ENCODE assay signal across 20 cellular contexts in the genomic region with DNA sequence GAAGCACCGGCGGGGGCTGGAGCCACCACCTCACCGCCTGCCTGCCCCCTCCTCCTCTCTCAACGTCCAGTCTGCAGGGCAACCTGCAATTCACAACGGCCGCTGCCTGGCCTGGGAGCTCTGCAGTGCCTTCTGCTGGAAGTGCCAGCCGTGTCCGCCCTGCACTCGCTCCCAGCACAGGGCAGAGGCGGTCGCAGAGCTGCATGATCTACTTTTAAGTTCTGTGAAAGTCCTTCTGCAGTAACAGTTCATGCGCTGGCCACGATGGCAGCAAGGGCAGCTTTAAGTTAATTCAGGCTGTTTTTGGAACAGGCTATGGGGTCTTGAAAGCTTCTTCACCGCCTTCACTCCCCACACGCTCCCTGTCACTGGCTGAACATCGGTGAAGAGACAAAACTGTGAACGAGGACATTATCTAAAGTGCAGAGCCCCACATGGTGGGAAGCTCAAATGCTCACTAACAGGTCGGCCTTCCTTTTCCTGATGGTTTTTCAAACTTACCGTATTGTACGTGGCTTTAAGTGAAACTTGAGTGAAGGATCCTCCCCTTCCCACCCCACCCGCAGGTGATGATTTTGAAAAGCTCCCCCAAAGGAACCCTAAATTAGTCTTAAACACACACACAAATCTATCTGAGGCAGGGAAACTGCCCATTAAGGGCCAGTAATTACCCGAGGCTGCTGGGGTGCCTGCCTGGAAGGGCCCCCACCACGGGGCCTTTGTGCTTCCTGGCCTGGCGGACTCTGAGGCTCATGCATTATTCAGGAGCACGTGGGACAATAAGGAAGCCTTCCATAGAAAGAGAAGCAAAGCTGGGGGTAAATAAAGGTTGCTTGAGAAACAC.
DNase-seq lines count a peak whose midpoint lies in the region; ATAC-seq, FAIRE-seq and TF ChIP-seq lines count a peak whose summit lies in the region.
"Had no signal": no experiment of that assay in that cellular context is flagged by ENCODE, and none has a peak within 500 bp of the region (broad histone marks: within the 10 kb centered on the region; RNA-seq: fewer than 3 reads in every experiment).

No MANE protein-coding gene starts in this region.

- H3K14ac ChIP-seq in H1 (ENCODE audit: insufficient read length), result no peak overlapping the region
- H3K14ac ChIP-seq in neuronal stem cell (ENCODE audit: low read length), result no peak overlapping the region

- H2BK120ac ChIP-seq in H1 (replicated peaks; ENCODE audit: low read depth, low read length) (peak overlapping the region; percentile 72), neuronal stem cell (ENCODE audit: low read depth, low read length) (peak overlapping the region; percentile 76)

- peak overlapping the region; percentile 4 for H3K4ac ChIP-seq in H1 (replicated peaks; ENCODE audit: insufficient read length, low read depth, low read length)
- no peak overlapping the region for H3K4ac ChIP-seq in neuronal stem cell (ENCODE audit: low read length)

- FAIRE-seq in H1 (lab: Jason Lieb, UNC), result no peak
- FAIRE-seq: pancreas, urothelium cell line had no signal

- H3K23me2 ChIP-seq in H1 (ENCODE audit: low read depth, low read length), result peaks cover 13% of the 10 kb centered on the region

- H3K27me3 ChIP-seq in H1 (replicated peaks in 1 of 4; ENCODE audit: control insufficient read depth in 3 of 4, extremely low read depth in 1 of 4, insufficient read depth in 3 of 4, low read length in 3 of 4), result peaks cover 0 to 3% (median 0%) of the 10 kb centered on the region in 4 experiments; a peak in 1 of 7 replicates
- no peaks in the 10 kb centered on the region for H3K27me3 ChIP-seq in neuronal stem cell (ENCODE audit: control insufficient read depth in 3 of 3, insufficient read depth in 3 of 3, low read depth in 1 of 3, low read length in 3 of 3)
- H3K27me3 ChIP-seq: body of pancreas, colonic mucosa, pancreas had no signal

- no peak overlapping the region for H3K56ac ChIP-seq in H1 (replicated peaks; ENCODE audit: insufficient read length, low read depth, low read length)

- CTCF ChIA-PET in H1 (lab: Charles Lee; ENCODE audit: partially characterized antibody), result interaction anchor here (0.7 to 1.7 kb wide), 13 partner anchors 8 to 512 kb away, joined by 3 to 5 read pairs (median 3); no protein-coding TSS in a partner anchor

- TF ChIP-seq CTCF in LNCaP clone FGC (IDR thresholded peaks at IDR 0.05; ENCODE audit: control insufficient read depth, extremely low read depth, insufficient read depth), result peak; percentile 28; the same call in 1 of the 2 replicates
- peak in 2 of 3 experiments; percentile 36 to 62; a peak in 2 of 4 replicates for TF ChIP-seq CTCF in H1 (IDR thresholded peaks at IDR 0.05; ENCODE audit: control extremely low read depth in 1 of 3, insufficient read depth in 1 of 3, low read depth in 1 of 3, low read length in 3 of 3)

- no peak overlapping the region for H3K23ac ChIP-seq in H1 (ENCODE audit: insufficient read length)
- H3K23ac ChIP-seq in neuronal stem cell (ENCODE audit: low read depth, low read length, poor library complexity), result no peak overlapping the region

- H2AK5ac ChIP-seq in H1 (ENCODE audit: low read depth, low read length), result no peak overlapping the region
- peak overlapping the region; percentile 70 for H2AK5ac ChIP-seq in neuronal stem cell (ENCODE audit: low read depth, low read length)

- H4K8ac ChIP-seq in H1 (ENCODE audit: extremely low read depth, insufficient read depth, low read length) (no peak overlapping the region), neuronal stem cell (ENCODE audit: low read depth, low read length) (no peak overlapping the region)

- WGBS in H1 (ENCODE audit: extremely low coverage in 1 of 2, insufficient coverage in 1 of 2, insufficient read length in 1 of 2, insufficient replicate concordance in 2 of 2, low coverage in 1 of 2, low lambda C conversion rate in 2 of 2, missing lambda C conversion rate in 1 of 2), 2 experiments, result 48% methylated on average over 25 of the region's 25 CpGs; no CpG with 5 or more reads in 1 of the 2 experiments
- WGBS in neuronal stem cell (ENCODE audit: extremely low coverage in 2 of 2, insufficient read length in 2 of 2, insufficient replicate concordance in 1 of 2), 2 donors, result no CpG with 5 or more reads among the region's 25 CpGs

- H2BK20ac ChIP-seq in H1 (ENCODE audit: low read length), result peak overlapping the region; percentile 99

- H3K36me3 ChIP-seq in H1 (ENCODE audit: control insufficient read depth in 2 of 4, insufficient read depth in 4 of 4, low read length in 3 of 4) (no peaks in the 10 kb centered on the region; a peak in 1 of 8 replicates), neuronal stem cell (replicated peaks in 1 of 2; ENCODE audit: control insufficient read depth in 2 of 2, insufficient read depth in 2 of 2, low read length in 2 of 2) (peaks cover 0 to 1% of the 10 kb centered on the region in 2 donors)
- H3K36me3 ChIP-seq: colonic mucosa, pancreas, sigmoid colon had no signal

- peaks cover 0 to 2% of the 10 kb centered on the region in 2 experiments for H4K20me1 ChIP-seq in H1 (replicated peaks in 1 of 2; ENCODE audit: control insufficient read depth in 1 of 2, insufficient read depth in 2 of 2, low read length in 2 of 2)

- DNase-seq in ELF-1 (ENCODE audit: low read depth, low spot score), result peak; percentile 45
- no peak for DNase-seq in LNCaP clone FGC (ENCODE audit: low read depth)
- peak in 1 of 2 experiments; percentile 69 for DNase-seq in H1 (ENCODE audit: low read depth in 1 of 2, low spot score in 2 of 2)
- DNase-seq in neuronal stem cell (ENCODE audit: low spot score), result peak; percentile 39
- no peak for DNase-seq in central memory CD4-positive, alpha-beta T cell
- no peak for DNase-seq in middle frontal gyrus (ENCODE audit: extremely low spot score, low spot score)
- DNase-seq: activated CD4-positive, alpha-beta T cell treated with anti-CD3 and anti-CD28 coated beads, Interleukin-2, amount 50 U/mL, for 4 hours; activated CD8-positive, alpha-beta memory T cell treated with anti-CD3 and anti-CD28 coated beads, Interleukin-2, amount 50 U/mL, for 4 hours; body of pancreas; colonic mucosa; islet precursor cell; MV-4-11; NCI-H2171; NCI-H524; pancreas; sigmoid colon; T-helper 9 cell had no signal

- H3K9me3 ChIP-seq in H1 (ENCODE audit: insufficient read depth in 2 of 2, low read depth in 1 of 2, low read length in 1 of 2) (peaks cover 4 to 5% of the 10 kb centered on the region in 2 experiments; a peak in 2 of 4 replicates), neuronal stem cell (replicated peaks in 1 of 2; ENCODE audit: control insufficient read depth in 2 of 2, insufficient read depth in 1 of 2, low read depth in 1 of 2, low read length in 2 of 2) (peaks cover 6 to 10% of the 10 kb centered on the region in 2 donors)
- H3K9me3 ChIP-seq: body of pancreas, colonic mucosa, pancreas, sigmoid colon had no signal

- no peak overlapping the region for H3K4me3 ChIP-seq in LNCaP clone FGC (ENCODE audit: low read depth, low read length)
- 0 out of 8 replicates have a peak overlapping the region, but pooled peaks of 1 of the 4 experiments have one; percentile 22 for H3K4me3 ChIP-seq in H1 (ENCODE audit: extremely low read depth in 1 of 4, insufficient read depth in 2 of 4, low read depth in 3 of 4, low read length in 4 of 4)
- H3K4me3 ChIP-seq in neuronal stem cell (ENCODE audit: low read length in 2 of 2), result peak overlapping the region in 1 of 2 donors; percentile 36
- H3K4me3 ChIP-seq: body of pancreas, colonic mucosa, pancreas, sigmoid colon had no signal

- POLR2A ChIA-PET in H1 (lab: Charles Lee; ENCODE audit: partially characterized antibody), result no interaction called here

- H3K4me2 ChIP-seq in H1 (ENCODE audit: insufficient read depth in 1 of 2, low read depth in 2 of 2, low read length in 2 of 2) (peak overlapping the region in 1 of 2 experiments; percentile 34; a peak in 3 of 4 replicates), neuronal stem cell (ENCODE audit: insufficient read depth, low read length, poor library complexity, severe bottlenecking) (no peak overlapping the region)
- H3K4me2 ChIP-seq: KMS-11 had no signal

- no peak overlapping the region for H4K5ac ChIP-seq in H1 (ENCODE audit: insufficient read length, low read depth, low read length)

- no peak for TF ChIP-seq EP300 in H1 (IDR thresholded peaks at IDR 0.05; ENCODE audit: borderline replicate concordance in 1 of 2, low read depth in 2 of 2, low read length in 2 of 2)

- H3K79me1 ChIP-seq in H1 (ENCODE audit: low read depth, low read length), result no peaks in the 10 kb centered on the region
- H3K79me1 ChIP-seq in neuronal stem cell (ENCODE audit: low read depth, low read length), result no peaks in the 10 kb centered on the region

- H3K4me1 ChIP-seq in H1 (replicated peaks in 1 of 4; ENCODE audit: control insufficient read depth in 3 of 4, insufficient read depth in 4 of 4, low read length in 3 of 4) (peaks cover 0 to 23% (median 15%) of the 10 kb centered on the region in 4 experiments; a peak in 6 of 7 replicates), neuronal stem cell (ENCODE audit: control insufficient read depth in 2 of 2, insufficient read depth in 1 of 2, low read depth in 1 of 2, low read length in 2 of 2) (peaks cover 26 to 27% of the 10 kb centered on the region in 2 donors)
- H3K4me1 ChIP-seq: body of pancreas, colonic mucosa, pancreas, sigmoid colon had no signal

- H3K27ac ChIP-seq in H1 (ENCODE audit: low read depth, low read length) (0 out of 2 replicates have a peak overlapping the region, but pooled peaks have one; percentile 41), neuronal stem cell (replicated peaks; ENCODE audit: low read length) (peak overlapping the region; percentile 85)
- H3K27ac ChIP-seq: body of pancreas, colonic mucosa, KMS-11, pancreas, sigmoid colon had no signal

- no peak overlapping the region for H4K91ac ChIP-seq in H1 (replicated peaks; ENCODE audit: insufficient read length, low read length)
- no peak overlapping the region for H4K91ac ChIP-seq in neuronal stem cell (ENCODE audit: low read depth, low read length, poor library complexity)

- H2AFZ ChIP-seq in H1 (ENCODE audit: low read length) (no peak overlapping the region), neuronal stem cell (ENCODE audit: low read length) (peak overlapping the region; percentile 77)

- H3K9ac ChIP-seq in H1 (replicated peaks in 1 of 4; ENCODE audit: extremely low read depth in 1 of 4, low read depth in 3 of 4, low read length in 3 of 4) (no peak overlapping the region; a peak in 1 of 7 replicates), neuronal stem cell (ENCODE audit: low read depth, low read length, poor library complexity) (no peak overlapping the region)
- H3K9ac ChIP-seq: KMS-11 had no signal

- H2BK15ac ChIP-seq in H1 (ENCODE audit: low read length) (no peak overlapping the region), neuronal stem cell (ENCODE audit: low read length) (peak overlapping the region; percentile 66)

- TF ChIP-seq POLR2A in H1 (IDR thresholded peaks at IDR 0.05; ENCODE audit: control extremely low read depth in 1 of 2, low read depth in 2 of 2, low read length in 2 of 2), result no peak

- no peak for ATAC-seq in GM18907 (IDR thresholded peaks at IDR 0.05; ENCODE audit: unreplicated experiment)
- ATAC-seq: body of pancreas, pancreas had no signal

- peak overlapping the region; percentile 88 for H2BK5ac ChIP-seq in H1 (ENCODE audit: low read depth, low read length)
- peak overlapping the region; percentile 69 for H2BK5ac ChIP-seq in neuronal stem cell (ENCODE audit: low read length)

- TF ChIP-seq RAD21 in H1 (IDR thresholded peaks at IDR 0.05 in 1 of 2, conservative IDR thresholded peaks at IDR 0.05 in 1 of 2; ENCODE audit: low read depth in 2 of 2, low read length in 2 of 2), result peak; percentile 56 to 62

- H3K18ac ChIP-seq in H1 (ENCODE audit: extremely low read depth, low read length), result peak overlapping the region; percentile 87
- peak overlapping the region; percentile 99 for H3K18ac ChIP-seq in neuronal stem cell (ENCODE audit: low read length)

- peak overlapping the region; percentile 87; the same call in 1 of the 2 replicates for H2BK12ac ChIP-seq in H1 (ENCODE audit: low read depth, low read length)
- H2BK12ac ChIP-seq in neuronal stem cell (ENCODE audit: low read length), result peak overlapping the region; percentile 99

- no peaks in the 10 kb centered on the region for H3K79me2 ChIP-seq in H1 (ENCODE audit: control insufficient read depth in 1 of 2, insufficient read depth in 2 of 2, low read length in 2 of 2)

Comparison
In these comparisons a context has a peak if more than half of its experiments do, and no peak if none do; other contexts are left out.
1. DNase-seq: peak in ELF-1 (single experiment) and neuronal stem cell (single experiment); none in LNCaP clone FGC (single experiment), central memory CD4-positive, alpha-beta T cell (single experiment) and middle frontal gyrus (single experiment).